In the genomic region with DNA sequence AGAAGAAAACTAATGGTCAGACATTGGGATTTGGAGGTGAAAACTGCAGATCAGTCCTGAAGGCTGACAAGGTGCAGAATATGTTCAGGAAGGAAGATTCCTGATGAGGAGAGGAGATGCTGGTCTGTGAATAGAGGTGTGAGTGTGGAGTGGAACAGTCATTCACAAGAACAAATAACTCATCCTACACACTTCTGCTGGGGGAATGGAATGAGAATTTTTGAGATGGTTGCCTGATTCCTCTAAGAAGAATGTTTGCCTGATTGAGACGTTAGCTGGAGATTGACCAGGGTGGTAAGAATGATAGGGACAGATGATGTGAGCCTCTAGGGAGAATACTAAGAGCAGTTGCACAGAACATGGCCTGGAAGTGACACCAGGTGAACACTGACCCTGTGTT, we compare ENCODE assay signal across 27 cellular contexts. TPM values are rescaled to one million over a fixed set of nuclear protein-coding genes. Genes with fewer than 3 reads are reported as not detected.
DNase-seq lines count a peak whose midpoint lies in the region; ATAC-seq, FAIRE-seq and TF ChIP-seq lines count a peak whose summit lies in the region.
"Had no signal": no experiment of that assay in that cellular context is flagged by ENCODE, and none has a peak within 500 bp of the region (broad histone marks: within the 10 kb centered on the region; RNA-seq: fewer than 3 reads in every experiment).

No MANE protein-coding gene starts in this region.

- no peak overlapping the region for H4K8ac ChIP-seq in trophoblast cell (ENCODE audit: low read depth, low read length)

- no peak for ATAC-seq in HG02885 (IDR thresholded peaks at IDR 0.05; ENCODE audit: poor library complexity, unreplicated experiment)
- ATAC-seq: GM12878 had no signal

- H3K27ac ChIP-seq in trophoblast cell (ENCODE audit: low read depth, low read length): no peak overlapping the region
- H3K27ac ChIP-seq: BLaER1 had no signal

- no peak overlapping the region for H2BK5ac ChIP-seq in trophoblast cell (ENCODE audit: low read depth, low read length, poor library complexity)

- no peak overlapping the region for H3K18ac ChIP-seq in trophoblast cell (ENCODE audit: low read length)

- DNase-seq in inferior parietal cortex (ENCODE audit: extremely low spot score) (peak; percentile 13), trophoblast cell (peak; percentile 54 to 81), H54 (ENCODE audit: insufficient read length, low spot score) (no peak), NCI-H2029 (lab: John Stamatoyannopoulos, UW) (no peak)
- DNase-seq: 8988T; ACHN; BE2C; C1 segment of cervical spinal cord; CD4-positive, alpha-beta memory T cell; CD4-positive, CD25-positive, alpha-beta regulatory T cell; CD8-positive, alpha-beta memory T cell; COR-L47; DMS 273 treated with DMSO at 0.1 percent for 48 hours; DMS153; DMS53; DMS79; DND-41; EL; GDM1 had no signal

- H3K4me3 ChIP-seq in trophoblast cell (ENCODE audit: low read depth, low read length): no peak overlapping the region
- H3K4me3 ChIP-seq: BLaER1, GM12878 had no signal

- H2AFZ ChIP-seq in trophoblast cell (ENCODE audit: insufficient read depth, low read length, poor library complexity): no peak overlapping the region

- H4K91ac ChIP-seq in trophoblast cell (ENCODE audit: low read depth, low read length): no peak overlapping the region

- H3K9me3 ChIP-seq in trophoblast cell (ENCODE audit: insufficient read depth, low read depth, low read length): no peaks in the 10 kb centered on the region
- H3K9me3 ChIP-seq: BE2C, BLaER1 had no signal

- H3K14ac ChIP-seq in trophoblast cell (ENCODE audit: low read length): no peak overlapping the region

- H3K4ac ChIP-seq in trophoblast cell (ENCODE audit: low read depth, low read length): no peak overlapping the region

- H3K79me2 ChIP-seq in trophoblast cell (ENCODE audit: control insufficient read depth, insufficient read depth, low read length, poor library complexity): no peaks in the 10 kb centered on the region

- FAIRE-seq in H54 (lab: Jason Lieb, UNC): no peak
- FAIRE-seq: A204.1, GM12878, GM12892, GM18507 had no signal

- no peak overlapping the region for H2AK5ac ChIP-seq in trophoblast cell (ENCODE audit: low read length)

- H3K9ac ChIP-seq in trophoblast cell (ENCODE audit: low read length): no peak overlapping the region
- H3K9ac ChIP-seq: BLaER1 had no signal

- no peak overlapping the region for H4K12ac ChIP-seq in trophoblast cell (ENCODE audit: low read depth, low read length)

- no peak overlapping the region for H2BK120ac ChIP-seq in trophoblast cell (ENCODE audit: insufficient read depth, low read length, poor library complexity)

- H3K27me3 ChIP-seq in trophoblast cell (ENCODE audit: insufficient read depth, low read length): no peaks in the 10 kb centered on the region
- H3K27me3 ChIP-seq: BLaER1 had no signal

- H3K79me1 ChIP-seq in trophoblast cell (ENCODE audit: low read length): no peaks in the 10 kb centered on the region

- H3K4me1 ChIP-seq in trophoblast cell (ENCODE audit: control insufficient read depth in 1 of 2, insufficient read depth in 2 of 2, low read length in 2 of 2): no peaks in the 10 kb centered on the region
- H3K4me1 ChIP-seq: BE2C, BLaER1 had no signal

- no peak overlapping the region for H3K23ac ChIP-seq in trophoblast cell (ENCODE audit: low read length)

- no peak overlapping the region for H3K4me2 ChIP-seq in trophoblast cell (ENCODE audit: low read length)
- H3K4me2 ChIP-seq: BLaER1 had no signal

- no CpG with 5 or more reads among the region's 1 CpG for WGBS in trophoblast cell (ENCODE audit: extremely low coverage, insufficient coverage, insufficient read length)

- H2BK12ac ChIP-seq in trophoblast cell (ENCODE audit: low read length): no peak overlapping the region

- TF ChIP-seq POLR2A in H54 (IDR thresholded peaks at IDR 0.05; ENCODE audit: low read depth, low read length): no peak

- no peaks in the 10 kb centered on the region for H3K36me3 ChIP-seq in trophoblast cell (ENCODE audit: control insufficient read depth in 1 of 2, insufficient read depth in 2 of 2, low read length in 2 of 2)
- H3K36me3 ChIP-seq: BE2C, BLaER1 had no signal

RNA-seq across cellular contexts. Expression of a gene that starts 4.1 kb away (rescaled TPM):
- polyA plus RNA-seq in trophoblast cell (2013): 9.1 and 9.5 TPM in 2 replicates
- polyA plus RNA-seq: AG04450; CD14-positive monocyte; CD4-positive, alpha-beta memory T cell; CD4-positive, CD25-positive, alpha-beta regulatory T cell; CD8-positive, alpha-beta memory T cell; GM12878 had no signal

RNA-seq across cellular contexts. Expression of a gene that starts 40.1 kb away (rescaled TPM):
- polyA plus RNA-seq in trophoblast cell (2013): not detected in 2 replicates
- polyA plus RNA-seq: AG04450; CD14-positive monocyte; CD4-positive, alpha-beta memory T cell; CD4-positive, CD25-positive, alpha-beta regulatory T cell; CD8-positive, alpha-beta memory T cell; GM12878 had no signal

Comparison
In these comparisons a context has a peak if more than half of its experiments do, and no peak if none do; other contexts are left out.
1. DNase-seq: peak in inferior parietal cortex (single experiment) and trophoblast cell (2 of 2); none in H54 (single experiment) and NCI-H2029 (single experiment).